ENCODE assay signal across 17 cellular contexts in genomic region chr13:38680912-38681311, GRCh38. TPM values are rescaled to one million over a fixed set of nuclear protein-coding genes. Genes with fewer than 3 reads are reported as not detected.
A peak's percentile ranks its signal among the peaks of the same experiment; 100 is the strongest.
DNase-seq lines count a peak whose midpoint lies in the region; ATAC-seq and TF ChIP-seq lines count a peak whose summit lies in the region.
"Had no signal": no experiment of that assay in that cellular context is flagged by ENCODE, and none has a peak within 500 bp of the region (broad histone marks: within the 10 kb centered on the region; RNA-seq: fewer than 3 reads in every experiment).

No MANE protein-coding gene starts in this region.

- no peak overlapping the region for H3K27ac ChIP-seq in left lung
- no peak overlapping the region for H3K27ac ChIP-seq in osteoblast (ENCODE audit: low read depth, low read length)
- H3K27ac ChIP-seq: BLaER1 had no signal

- H3K4me3 Mint-ChIP-seq in stimulated activated effector memory CD8-positive, alpha-beta T cell treated with anti-CD3 and anti-CD28 coated beads, Interleukin-12 subunit alpha, Interleukin-12 subunit beta, amount 100 ng/mL, for 72 hours, result no peak overlapping the region
- H3K4me3 Mint-ChIP-seq: CD14-positive monocyte; CD4-positive, alpha-beta memory T cell; H9 had no signal

- no peaks in the 10 kb centered on the region for H3K36me3 ChIP-seq in adipocyte (ENCODE audit: control insufficient read depth, insufficient read depth, low read length, severe bottlenecking)
- no peaks in the 10 kb centered on the region for H3K36me3 ChIP-seq in left lung
- H3K36me3 ChIP-seq in osteoblast (ENCODE audit: insufficient read depth, low read length), result no peaks in the 10 kb centered on the region
- H3K36me3 ChIP-seq: BLaER1 had no signal

- no peaks in the 10 kb centered on the region for H4K20me1 ChIP-seq in osteoblast (ENCODE audit: insufficient read depth, low read length)
- H4K20me1 ChIP-seq: BLaER1 had no signal

- H3K9me3 ChIP-seq in adipocyte (ENCODE audit: control insufficient read depth, low read length), result no peaks in the 10 kb centered on the region
- no peaks in the 10 kb centered on the region for H3K9me3 ChIP-seq in left lung
- H3K9me3 ChIP-seq in osteoblast (ENCODE audit: low read depth, low read length), result no peaks in the 10 kb centered on the region
- H3K9me3 ChIP-seq: BLaER1 had no signal

- H3K9ac ChIP-seq in adipocyte (ENCODE audit: low read length), result no peak overlapping the region
- H3K9ac ChIP-seq: BLaER1 had no signal

- H3K27ac Mint-ChIP-seq in stimulated activated effector memory CD8-positive, alpha-beta T cell treated with anti-CD3 and anti-CD28 coated beads, Interleukin-12 subunit alpha, Interleukin-12 subunit beta, amount 100 ng/mL, for 72 hours, result no peak overlapping the region
- H3K27ac Mint-ChIP-seq: CD14-positive monocyte; CD4-positive, alpha-beta memory T cell; H9 had no signal

- H3K4me1 ChIP-seq in adipocyte (ENCODE audit: control insufficient read depth, insufficient read depth, low read length) (peaks cover 15% of the 10 kb centered on the region), left lung (no peaks in the 10 kb centered on the region), osteoblast (ENCODE audit: insufficient read depth, low read length) (no peaks in the 10 kb centered on the region)
- H3K4me1 ChIP-seq: BLaER1 had no signal

- TF ChIP-seq CTCF in left lung (IDR thresholded peaks at IDR 0.05), result no peak
- no peak for TF ChIP-seq CTCF in omental fat pad (IDR thresholded peaks at IDR 0.05)
- no peak for TF ChIP-seq CTCF in osteoblast (IDR thresholded peaks at IDR 0.05; ENCODE audit: extremely low read depth, low read depth, low read length)

- intact Hi-C loops in left lung (cut with DNase I), result no loop called here

- H3K36me3 Mint-ChIP-seq in stimulated activated effector memory CD8-positive, alpha-beta T cell treated with anti-CD3 and anti-CD28 coated beads, Interleukin-12 subunit alpha, Interleukin-12 subunit beta, amount 100 ng/mL, for 72 hours, result no peaks in the 10 kb centered on the region
- H3K36me3 Mint-ChIP-seq: CD14-positive monocyte; CD4-positive, alpha-beta memory T cell had no signal

- DNase-seq in adipocyte (ENCODE audit: low read depth) (no peak), left lung (no peak), omental fat pad (ENCODE audit: low spot score) (no peak), SW480 (ENCODE audit: low spot score) (no peak), osteoblast (ENCODE audit: insufficient read length, low spot score, missing footprints) (no peak)
- no peak for DNase-seq in stimulated activated effector memory CD8-positive, alpha-beta T cell treated with anti-CD3 and anti-CD28 coated beads, Interleukin-12 subunit alpha, Interleukin-12 subunit beta, amount 100 ng/mL, for 72 hours (ENCODE audit: low spot score in 2 of 2)
- no peak for DNase-seq in stimulated activated CD4-positive, alpha-beta T cell treated with anti-CD3 and anti-CD28 coated beads, Interleukin-4, amount 100 ng/mL, for 1 hour
- DNase-seq: 8988T; CD4-positive, alpha-beta memory T cell; DMS153; DMS79 treated with DMSO at 0.1 percent for 48 hours; GF-D8; GOT3; H9 had no signal

- no peaks in the 10 kb centered on the region for H3K4me1 Mint-ChIP-seq in stimulated activated effector memory CD8-positive, alpha-beta T cell treated with anti-CD3 and anti-CD28 coated beads, Interleukin-12 subunit alpha, Interleukin-12 subunit beta, amount 100 ng/mL, for 72 hours
- H3K4me1 Mint-ChIP-seq: CD14-positive monocyte had no signal

- ATAC-seq in left lung (peak; percentile 49), omental fat pad (ENCODE audit: low FRiP score) (peak; percentile 19), GM21576 (IDR thresholded peaks at IDR 0.05; ENCODE audit: unreplicated experiment) (no peak)
- peak; percentile 40 for ATAC-seq in stimulated activated effector memory CD8-positive, alpha-beta T cell treated with anti-CD3 and anti-CD28 coated beads, Interleukin-12 subunit alpha, Interleukin-12 subunit beta, amount 100 ng/mL, for 72 hours

- no peak overlapping the region for H3K4me2 ChIP-seq in osteoblast (ENCODE audit: insufficient read depth, low read length)
- H3K4me2 ChIP-seq: BLaER1 had no signal

- H3K9me3 Mint-ChIP-seq in stimulated activated effector memory CD8-positive, alpha-beta T cell treated with anti-CD3 and anti-CD28 coated beads, Interleukin-12 subunit alpha, Interleukin-12 subunit beta, amount 100 ng/mL, for 72 hours, result no peaks in the 10 kb centered on the region
- H3K9me3 Mint-ChIP-seq: CD4-positive, alpha-beta memory T cell; H9 had no signal

- H2AFZ ChIP-seq in osteoblast (ENCODE audit: low read length), result no peak overlapping the region

- no peaks in the 10 kb centered on the region for H3K79me2 ChIP-seq in osteoblast (ENCODE audit: insufficient read depth, low read length)

- H3K4me3 ChIP-seq in adipocyte (ENCODE audit: low read length), result peak overlapping the region; percentile 22
- H3K4me3 ChIP-seq in left lung, result no peak overlapping the region
- no peak overlapping the region for H3K4me3 ChIP-seq in osteoblast (ENCODE audit: insufficient read depth, low read length)
- H3K4me3 ChIP-seq: BLaER1 had no signal

- H3K27me3 ChIP-seq in adipocyte (replicated peaks; ENCODE audit: control insufficient read depth, insufficient read depth, low read length), result peaks cover 21% of the 10 kb centered on the region
- peaks cover 7 to 14% of the 10 kb centered on the region in 2 donors for H3K27me3 ChIP-seq in left lung
- peaks cover 7% of the 10 kb centered on the region for H3K27me3 ChIP-seq in osteoblast (ENCODE audit: insufficient read depth, low read length)
- H3K27me3 ChIP-seq: BLaER1 had no signal

RNA-seq across cellular contexts. Expression of gene FREM2, which starts 6.0 kb away (rescaled TPM):
- total RNA-seq in left lung, result 10 to 100 TPM; 12.4 to 15.0 TPM
- 1 to 10 TPM in 3 of 4 donors, under 1 TPM in 1; 0.28 to 2.8 (median 1.6) TPM for total RNA-seq in omental fat pad
- not detected in 2 replicates for total RNA-seq in osteoblast
- total RNA-seq: CD4-positive, alpha-beta memory T cell had no signal
